Comparison of ENCODE assay signal across 1 cellular context in the genomic region with DNA sequence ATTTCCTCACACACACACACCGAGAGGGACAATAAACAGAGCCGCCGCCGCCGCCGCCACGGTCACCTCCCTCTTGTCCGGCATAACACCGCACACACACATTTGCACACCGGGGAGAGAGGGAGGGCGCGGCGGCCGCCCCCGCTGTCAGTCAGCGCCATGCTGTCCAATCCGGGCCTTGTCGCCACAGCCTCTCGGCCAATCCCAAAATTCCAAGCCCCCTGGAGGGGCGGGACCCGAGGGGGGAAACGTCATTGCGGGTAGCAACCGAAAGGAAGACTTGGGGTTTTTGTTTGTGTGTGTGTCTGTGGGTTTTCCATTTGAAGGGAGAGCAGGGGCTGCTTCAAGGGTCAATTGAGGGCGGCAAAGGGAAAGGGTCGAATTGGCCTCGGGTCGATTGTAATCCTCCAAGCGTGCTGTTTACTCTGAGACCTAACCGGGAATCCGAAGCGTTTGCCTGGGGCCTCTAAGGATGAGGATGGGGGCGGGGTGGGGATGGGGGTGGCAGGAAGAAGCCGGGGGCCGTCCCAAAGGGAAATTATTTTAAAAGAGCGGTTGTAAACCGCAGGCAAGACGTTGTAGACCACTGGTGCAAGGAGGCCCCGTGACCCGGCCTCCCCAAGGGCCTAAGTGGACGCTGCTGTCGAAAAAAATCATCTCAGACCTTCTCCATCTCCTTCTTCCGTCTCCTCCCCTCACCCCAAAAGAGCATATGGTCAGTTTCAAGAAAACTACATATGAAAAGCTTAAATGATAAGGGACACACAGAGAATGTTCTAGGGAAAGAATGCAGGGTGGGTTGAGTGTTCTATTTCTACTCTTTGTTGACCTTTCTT.
TF ChIP-seq lines count a peak whose summit lies in the region.

Gene TOP2B, minus strand, starts transcription at position 98 of the 836 bp plus-strand sequence. CDS start 610 bp downstream, outside the sequence.

TF ChIP-seq in HepG2, 621 proteins besides CTCF, POLR2A, EP300 and RAD21 (continued from another document and continues in another):
- TF ChIP-seq, protein P1, sequence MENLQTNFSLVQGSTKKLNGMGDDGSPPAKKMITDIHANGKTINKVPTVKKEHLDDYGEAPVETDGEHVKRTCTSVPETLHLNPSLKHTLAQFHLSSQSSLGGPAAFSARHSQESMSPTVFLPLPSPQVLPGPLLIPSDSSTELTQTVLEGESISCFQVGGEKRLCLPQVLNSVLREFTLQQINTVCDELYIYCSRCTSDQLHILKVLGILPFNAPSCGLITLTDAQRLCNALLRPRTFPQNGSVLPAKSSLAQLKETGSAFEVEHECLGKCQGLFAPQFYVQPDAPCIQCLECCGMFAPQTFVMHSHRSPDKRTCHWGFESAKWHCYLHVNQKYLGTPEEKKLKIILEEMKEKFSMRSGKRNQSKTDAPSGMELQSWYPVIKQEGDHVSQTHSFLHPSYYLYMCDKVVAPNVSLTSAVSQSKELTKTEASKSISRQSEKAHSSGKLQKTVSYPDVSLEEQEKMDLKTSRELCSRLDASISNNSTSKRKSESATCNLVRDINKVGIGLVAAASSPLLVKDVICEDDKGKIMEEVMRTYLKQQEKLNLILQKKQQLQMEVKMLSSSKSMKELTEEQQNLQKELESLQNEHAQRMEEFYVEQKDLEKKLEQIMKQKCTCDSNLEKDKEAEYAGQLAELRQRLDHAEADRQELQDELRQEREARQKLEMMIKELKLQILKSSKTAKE (CRISPR knock-in tag; IDR thresholded peaks at IDR 0.05; ENCODE audit: borderline replicate concordance), result peak; percentile 49; the same call in 1 of the 2 replicates
- TF ChIP-seq, protein P2, sequence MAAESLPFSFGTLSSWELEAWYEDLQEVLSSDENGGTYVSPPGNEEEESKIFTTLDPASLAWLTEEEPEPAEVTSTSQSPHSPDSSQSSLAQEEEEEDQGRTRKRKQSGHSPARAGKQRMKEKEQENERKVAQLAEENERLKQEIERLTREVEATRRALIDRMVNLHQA (CRISPR knock-in tag; IDR thresholded peaks at IDR 0.05), result no peak
- no peak for TF ChIP-seq ATF4 (CRISPR knock-in tag; IDR thresholded peaks at IDR 0.05)
- no peak for TF ChIP-seq ZNF3 (CRISPR knock-in tag; IDR thresholded peaks at IDR 0.05)
- TF ChIP-seq TRIM24 (CRISPR knock-in tag; IDR thresholded peaks at IDR 0.05), result no peak
- no peak for TF ChIP-seq HDAC6 (IDR thresholded peaks at IDR 0.05; ENCODE audit: low read depth, low read length)
- no peak for TF ChIP-seq CERS6 (CRISPR knock-in tag; IDR thresholded peaks at IDR 0.05)
- TF ChIP-seq, protein P3, sequence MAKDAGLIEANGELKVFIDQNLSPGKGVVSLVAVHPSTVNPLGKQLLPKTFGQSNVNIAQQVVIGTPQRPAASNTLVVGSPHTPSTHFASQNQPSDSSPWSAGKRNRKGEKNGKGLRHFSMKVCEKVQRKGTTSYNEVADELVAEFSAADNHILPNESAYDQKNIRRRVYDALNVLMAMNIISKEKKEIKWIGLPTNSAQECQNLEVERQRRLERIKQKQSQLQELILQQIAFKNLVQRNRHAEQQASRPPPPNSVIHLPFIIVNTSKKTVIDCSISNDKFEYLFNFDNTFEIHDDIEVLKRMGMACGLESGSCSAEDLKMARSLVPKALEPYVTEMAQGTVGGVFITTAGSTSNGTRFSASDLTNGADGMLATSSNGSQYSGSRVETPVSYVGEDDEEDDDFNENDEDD (CRISPR knock-in tag; IDR thresholded peaks at IDR 0.05; ENCODE audit: borderline replicate concordance), result no peak
- TF ChIP-seq ZKSCAN8 (CRISPR knock-in tag; IDR thresholded peaks at IDR 0.05; ENCODE audit: borderline replicate concordance), result no peak
- no peak for TF ChIP-seq CCAR2 (optimal IDR thresholded peaks at IDR 0.05; ENCODE audit: low read depth, low read length)
- no peak for TF ChIP-seq MBD4 (IDR thresholded peaks at IDR 0.05; ENCODE audit: borderline replicate concordance, low read length)
- 0 out of 2 replicates have a peak, but pooled peaks have one; percentile 37 for TF ChIP-seq ZNF607 (CRISPR knock-in tag; IDR thresholded peaks at IDR 0.05; ENCODE audit: borderline replicate concordance)
- 0 out of 2 replicates have a peak, but pooled peaks have one; percentile 34 for TF ChIP-seq IRF2 (CRISPR knock-in tag; IDR thresholded peaks at IDR 0.05)
- no peak for TF ChIP-seq TCF7L2 (IDR thresholded peaks at IDR 0.05; ENCODE audit: low read depth, low read length)
- no peak for TF ChIP-seq PCBP1 (IDR thresholded peaks at IDR 0.05; ENCODE audit: borderline replicate concordance, low read depth, low read length)
- TF ChIP-seq CHD2 (IDR thresholded peaks at IDR 0.05; ENCODE audit: low read depth, low read length), result 0 out of 2 replicates have a peak, but pooled peaks have one; percentile 57
- no peak for TF ChIP-seq ZNF329 (CRISPR knock-in tag; IDR thresholded peaks at IDR 0.05; ENCODE audit: low read depth)
- TF ChIP-seq SP5 (CRISPR knock-in tag; IDR thresholded peaks at IDR 0.05; ENCODE audit: borderline replicate concordance, low read depth), result peak; percentile 50; the same call in 1 of the 2 replicates
- no peak for TF ChIP-seq ZNF691 (CRISPR knock-in tag; IDR thresholded peaks at IDR 0.05; ENCODE audit: borderline replicate concordance, low read depth)
- no peak for TF ChIP-seq EZH2 (conservative IDR thresholded peaks at IDR 0.05; ENCODE audit: low read depth, low read length)
- TF ChIP-seq ZMYM4 (CRISPR knock-in tag; IDR thresholded peaks at IDR 0.05), result peak; percentile 64; the same call in 1 of the 2 replicates
- no peak for TF ChIP-seq ZKSCAN1 (IDR thresholded peaks at IDR 0.05; ENCODE audit: low read length)
- TF ChIP-seq ZNF253 (CRISPR knock-in tag; IDR thresholded peaks at IDR 0.05; ENCODE audit: borderline replicate concordance), result no peak
- TF ChIP-seq NFKBIZ (CRISPR knock-in tag; IDR thresholded peaks at IDR 0.05), result no peak
- no peak for TF ChIP-seq UBTF (CRISPR knock-in tag; IDR thresholded peaks at IDR 0.05)
- TF ChIP-seq ZNF543 (CRISPR knock-in tag; IDR thresholded peaks at IDR 0.05), result no peak
- TF ChIP-seq ZSCAN20 (CRISPR knock-in tag; IDR thresholded peaks at IDR 0.05; ENCODE audit: borderline replicate concordance), result no peak
- TF ChIP-seq SP2 (CRISPR knock-in tag; IDR thresholded peaks at IDR 0.05), result peak; percentile 93
- no peak for TF ChIP-seq MAFF (IDR thresholded peaks at IDR 0.05; ENCODE audit: low read depth, low read length)
- TF ChIP-seq RNF2 (conservative IDR thresholded peaks at IDR 0.05; ENCODE audit: low read depth), result no peak
- TF ChIP-seq MAF1 (CRISPR knock-in tag; IDR thresholded peaks at IDR 0.05; ENCODE audit: borderline replicate concordance), result 0 out of 2 replicates have a peak, but pooled peaks have one; percentile 43
- TF ChIP-seq FIP1L1 (IDR thresholded peaks at IDR 0.05; ENCODE audit: borderline replicate concordance, insufficient read depth, low read depth, low read length), result no peak
- TF ChIP-seq ZNF652 (CRISPR knock-in tag; IDR thresholded peaks at IDR 0.05; ENCODE audit: borderline replicate concordance, low read depth), result no peak
- TF ChIP-seq, protein P4, sequence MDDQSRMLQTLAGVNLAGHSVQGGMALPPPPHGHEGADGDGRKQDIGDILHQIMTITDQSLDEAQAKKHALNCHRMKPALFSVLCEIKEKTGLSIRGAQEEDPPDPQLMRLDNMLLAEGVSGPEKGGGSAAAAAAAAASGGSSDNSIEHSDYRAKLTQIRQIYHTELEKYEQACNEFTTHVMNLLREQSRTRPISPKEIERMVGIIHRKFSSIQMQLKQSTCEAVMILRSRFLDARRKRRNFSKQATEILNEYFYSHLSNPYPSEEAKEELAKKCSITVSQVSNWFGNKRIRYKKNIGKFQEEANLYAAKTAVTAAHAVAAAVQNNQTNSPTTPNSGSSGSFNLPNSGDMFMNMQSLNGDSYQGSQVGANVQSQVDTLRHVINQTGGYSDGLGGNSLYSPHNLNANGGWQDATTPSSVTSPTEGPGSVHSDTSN (CRISPR knock-in tag; IDR thresholded peaks at IDR 0.05; ENCODE audit: borderline replicate concordance), result peak; percentile 87; the same call in 1 of the 2 replicates
- TF ChIP-seq ZNF780A (CRISPR knock-in tag; IDR thresholded peaks at IDR 0.05), result 0 out of 2 replicates have a peak, but pooled peaks have one; percentile 37
- TF ChIP-seq, protein P5, sequence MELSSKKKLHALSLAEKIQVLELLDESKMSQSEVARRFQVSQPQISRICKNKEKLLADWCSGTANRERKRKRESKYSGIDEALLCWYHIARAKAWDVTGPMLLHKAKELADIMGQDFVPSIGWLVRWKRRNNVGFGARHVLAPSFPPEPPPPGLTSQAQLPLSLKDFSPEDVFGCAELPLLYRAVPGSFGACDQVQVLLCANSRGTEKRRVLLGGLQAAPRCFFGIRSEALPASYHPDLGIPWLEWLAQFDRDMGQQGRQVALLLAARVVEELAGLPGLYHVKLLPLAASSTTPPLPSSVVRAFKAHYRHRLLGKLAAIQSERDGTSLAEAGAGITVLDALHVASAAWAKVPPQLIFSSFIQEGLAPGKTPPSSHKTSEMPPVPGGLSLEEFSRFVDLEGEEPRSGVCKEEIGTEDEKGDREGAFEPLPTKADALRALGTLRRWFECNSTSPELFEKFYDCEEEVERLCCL (CRISPR knock-in tag; IDR thresholded peaks at IDR 0.05; ENCODE audit: borderline replicate concordance), result no peak
- TF ChIP-seq HNRNPL (IDR thresholded peaks at IDR 0.05; ENCODE audit: low read depth, low read length), result peak; percentile 93
- TF ChIP-seq STAT6 (CRISPR knock-in tag; IDR thresholded peaks at IDR 0.05; ENCODE audit: borderline replicate concordance), result no peak
- no peak for TF ChIP-seq ZNF383 (CRISPR knock-in tag; IDR thresholded peaks at IDR 0.05; ENCODE audit: borderline replicate concordance)
- no peak for TF ChIP-seq JUN (CRISPR knock-in tag; IDR thresholded peaks at IDR 0.05)
